1 cellular context compared by ENCODE assay signal in the genomic region with DNA sequence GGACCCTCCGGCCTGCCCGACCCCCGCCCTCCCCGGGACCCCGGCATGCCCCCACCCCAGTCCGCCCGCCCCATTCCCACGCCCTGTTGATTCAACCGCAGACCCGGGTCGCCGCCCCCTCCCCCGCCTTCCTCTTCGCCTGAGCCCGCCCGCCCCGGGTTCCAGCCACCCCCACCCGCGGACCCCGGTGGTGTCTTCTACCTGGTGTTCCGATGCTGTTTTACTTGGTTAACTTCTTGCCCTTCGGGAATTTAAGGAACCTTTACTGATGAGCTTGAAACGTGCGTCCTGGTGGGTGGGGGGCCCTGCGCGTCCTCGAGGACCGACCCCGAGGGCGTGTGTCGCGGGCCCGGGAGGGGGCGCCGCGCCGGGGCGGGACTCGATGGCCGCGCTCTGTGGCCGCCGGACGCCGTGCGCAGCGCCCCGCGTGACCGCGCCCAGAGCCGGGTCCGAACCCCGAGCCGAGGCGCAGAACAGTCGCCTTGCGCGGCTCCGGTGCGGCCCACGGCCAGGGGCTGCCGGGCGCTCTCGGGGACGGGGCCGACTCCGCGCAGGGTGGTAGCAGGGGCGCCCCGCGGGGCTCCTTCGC. TPM values are rescaled to one million over a fixed set of nuclear protein-coding genes. Genes with fewer than 3 reads are reported as not detected.
"Had no signal": no experiment of that assay in that cellular context is flagged by ENCODE, and none has a peak within 500 bp of the region (broad histone marks: within the 10 kb centered on the region; RNA-seq: fewer than 3 reads in every experiment).

No MANE protein-coding gene starts in this region.

RNA-seq across cellular contexts. Expression of a gene that starts 0.5 kb away (rescaled TPM):
- total RNA-seq: mononuclear cell had no signal
